11 cellular contexts compared by ENCODE assay signal in the genomic region with DNA sequence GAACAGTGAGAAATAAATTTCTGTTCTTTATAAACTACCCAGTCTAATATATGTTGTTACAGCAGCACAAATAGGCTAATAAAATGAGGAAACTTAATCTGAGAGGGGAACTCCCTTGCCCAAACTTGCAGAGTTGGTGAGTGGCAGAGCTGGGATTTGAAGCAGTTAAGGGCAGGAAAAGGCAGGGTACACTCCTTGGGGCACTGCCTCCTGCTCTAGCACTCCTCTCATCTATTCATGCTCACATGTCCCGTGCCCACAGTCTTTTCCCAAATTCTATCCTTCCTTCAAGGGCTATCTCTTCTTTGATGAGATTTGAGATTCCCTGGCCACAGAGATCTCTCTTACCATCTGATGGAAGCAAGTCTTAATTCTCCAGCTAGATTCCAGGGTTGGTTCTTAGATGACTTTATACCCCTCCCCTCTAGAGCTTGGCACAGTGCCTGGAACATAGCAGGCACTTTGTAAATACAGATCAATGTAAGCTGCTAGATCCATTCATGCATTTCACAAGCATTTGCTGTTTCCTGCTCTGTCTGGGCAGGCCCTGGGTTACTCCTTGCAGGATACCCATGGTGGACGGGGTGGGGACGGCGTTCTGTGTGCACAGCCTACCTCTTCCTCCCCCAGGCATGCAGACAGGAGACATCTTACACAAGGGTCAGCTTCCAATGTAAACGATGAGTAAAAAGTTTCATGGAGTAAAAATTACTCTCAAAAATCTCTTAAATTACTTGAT. TPM values are rescaled to one million over a fixed set of nuclear protein-coding genes. Genes with fewer than 3 reads are reported as not detected.
DNase-seq lines count a peak whose midpoint lies in the region; ATAC-seq and TF ChIP-seq lines count a peak whose summit lies in the region.
"Had no signal": no experiment of that assay in that cellular context is flagged by ENCODE, and none has a peak within 500 bp of the region (broad histone marks: within the 10 kb centered on the region; RNA-seq: fewer than 3 reads in every experiment).

No MANE protein-coding gene starts in this region.

- no peak overlapping the region for H3K4me3 ChIP-seq in BLaER1 treated with 17β-estradiol and CSF1 and Interleukin-3, amounts not matched to agents 10 nM and 100 nM
- no peak overlapping the region for H3K4me3 ChIP-seq in kidney epithelial cell (ENCODE audit: low read depth, low read length)
- H3K4me3 ChIP-seq in right cardiac atrium (ENCODE audit: low read length) = no peak overlapping the region

- H3K9me3 ChIP-seq in BLaER1 treated with 17β-estradiol and CSF1 and Interleukin-3, amounts not matched to agents 10 nM and 100 nM (replicated peaks in 1 of 11) = peaks cover 0 to 10% (median 0%) of the 10 kb centered on the region in 11 experiments; a peak in 3 of 22 replicates
- no peaks in the 10 kb centered on the region for H3K9me3 ChIP-seq in right cardiac atrium (ENCODE audit: control insufficient read depth, low read length)

- H3K36me3 ChIP-seq in BLaER1 treated with 17β-estradiol and CSF1 and Interleukin-3, amounts not matched to agents 10 nM and 100 nM = no peaks in the 10 kb centered on the region
- H3K36me3 ChIP-seq in kidney epithelial cell (ENCODE audit: control insufficient read depth, insufficient read depth, low read length) = no peaks in the 10 kb centered on the region

- no peak for TF ChIP-seq CTCF in kidney epithelial cell (IDR thresholded peaks at IDR 0.05; ENCODE audit: insufficient read depth, low read length, poor library complexity, severe bottlenecking)

- ATAC-seq in HG03095 (IDR thresholded peaks at IDR 0.05; ENCODE audit: unreplicated experiment) = no peak
- no peak for ATAC-seq in right cardiac atrium
- ATAC-seq in HG03439 (IDR thresholded peaks at IDR 0.05; ENCODE audit: unreplicated experiment) = no peak

- H3K4me2 ChIP-seq in BLaER1 treated with 17β-estradiol and CSF1 and Interleukin-3, amounts not matched to agents 10 nM and 100 nM = peak overlapping the region in 7 of 11 experiments; percentile 10 to 59 (median 28); a peak in 10 of 22 replicates

- WGBS in right cardiac atrium = 44% methylated on average over 5 of the region's 5 CpGs

- no peaks in the 10 kb centered on the region for H3K27me3 ChIP-seq in BLaER1 treated with 17β-estradiol and CSF1 and Interleukin-3, amounts not matched to agents 10 nM and 100 nM
- no peaks in the 10 kb centered on the region for H3K27me3 ChIP-seq in kidney epithelial cell (ENCODE audit: control insufficient read depth, insufficient read depth, low read length)
- H3K27me3 ChIP-seq in right cardiac atrium (ENCODE audit: control insufficient read depth, insufficient read depth) = no peaks in the 10 kb centered on the region

- H3K9ac ChIP-seq in BLaER1 treated with 17β-estradiol and CSF1 and Interleukin-3, amounts not matched to agents 10 nM and 100 nM = no peak overlapping the region

- intact Hi-C loops in right cardiac atrium (cut with DNase I) = no loop called here

- H4K20me1 ChIP-seq in BLaER1 treated with 17β-estradiol and CSF1 and Interleukin-3, amounts not matched to agents 10 nM and 100 nM = no peaks in the 10 kb centered on the region

- H3K4me1 ChIP-seq in BLaER1 treated with 17β-estradiol and CSF1 and Interleukin-3, amounts not matched to agents 10 nM and 100 nM = peaks cover 0 to 12% (median 8%) of the 10 kb centered on the region in 10 experiments; a peak in 17 of 20 replicates
- H3K4me1 ChIP-seq in right cardiac atrium (ENCODE audit: control insufficient read depth, insufficient read depth, low read length) = no peaks in the 10 kb centered on the region

- no peak overlapping the region for H3K27ac ChIP-seq in BLaER1 treated with 17β-estradiol and CSF1 and Interleukin-3, amounts not matched to agents 10 nM and 100 nM
- H3K27ac ChIP-seq in right cardiac atrium (ENCODE audit: low read length) = no peak overlapping the region

- DNase-seq in NCI-H1105 (lab: John Stamatoyannopoulos, UW) = peak; percentile 89
- DNase-seq in SK-MEL-5 (ENCODE audit: low read depth, low spot score) = peak; percentile 10
- peak; percentile 48 for DNase-seq in kidney epithelial cell (ENCODE audit: low read depth)
- DNase-seq in GM19240 (ENCODE audit: insufficient read length, low spot score) = no peak
- no peak for DNase-seq in right cardiac atrium
- DNase-seq: CD4-positive, CD25-positive, alpha-beta regulatory T cell; occipital lobe had no signal

- in situ Hi-C loops in SK-MEL-5 (cut with HindIII; ENCODE audit: low pct_unique_long_range_greater_than_20kb, low sequenced_read_pairs) = no loop called here

RNA-seq across cellular contexts. Expression of a gene that starts 39.2 kb away (rescaled TPM):
- not detected in 2 replicates for total RNA-seq in SK-MEL-5 (2014; rRNA removed; shearing (Covaris generic))
- not detected in 2 replicates for polyA plus RNA-seq in SK-MEL-5 (2015; cell fraction: cytosol; rRNA removed)
- 1.3 TPM in 1 of 2 replicates, not detected in the other for polyA plus RNA-seq in SK-MEL-5 (2015; cell fraction: nucleus; rRNA removed)
- total RNA-seq in kidney epithelial cell (not detected in 2 replicates), right cardiac atrium (not detected)
- polyA plus RNA-seq in right cardiac atrium = not detected
- total RNA-seq: CD4-positive, CD25-positive, alpha-beta regulatory T cell had no signal
- polyA plus RNA-seq: CD4-positive, CD25-positive, alpha-beta regulatory T cell had no signal

RNA-seq across cellular contexts. Expression of a gene that starts 49.1 kb away (rescaled TPM):
- total RNA-seq in SK-MEL-5 (2014; rRNA removed; shearing (Covaris generic)) = 130 and 133 TPM in 2 replicates
- polyA plus RNA-seq in SK-MEL-5 (2015; cell fraction: cytosol; rRNA removed) = 56.7 and 66.2 TPM in 2 replicates
- polyA plus RNA-seq in SK-MEL-5 (2015; cell fraction: nucleus; rRNA removed) = 255 and 272 TPM in 2 replicates
- total RNA-seq in kidney epithelial cell (29.1 and 36.2 TPM in 2 replicates), right cardiac atrium (10 to 100 TPM; 69.6 to 79.3 (median 75.8) TPM)
- 29.3 TPM for polyA plus RNA-seq in right cardiac atrium

RNA-seq across cellular contexts. Expression of a gene that starts 52.3 kb away (rescaled TPM):
- 0.13 and 1.5 TPM in 2 replicates for total RNA-seq in SK-MEL-5 (2014; rRNA removed; shearing (Covaris generic))
- polyA plus RNA-seq in SK-MEL-5 (2015; cell fraction: cytosol; rRNA removed) = 0.56 and 1.2 TPM in 2 replicates
- 0.50 and 4.4 TPM in 2 replicates for polyA plus RNA-seq in SK-MEL-5 (2015; cell fraction: nucleus; rRNA removed)
- not detected in 2 replicates for total RNA-seq in kidney epithelial cell
- total RNA-seq in right cardiac atrium = under 1 TPM in 2 of 4 donors, not detected in 2; 0.09 to 0.25 TPM
- polyA plus RNA-seq in right cardiac atrium = 0.09 TPM
- total RNA-seq: CD4-positive, CD25-positive, alpha-beta regulatory T cell; RPMI7951 had no signal

Comparison
In these comparisons a context has a peak if more than half of its experiments do, and no peak if none do; other contexts are left out.
1. DNase-seq: peak in NCI-H1105 (single experiment), SK-MEL-5 (single experiment) and kidney epithelial cell (single experiment); none in GM19240 (single experiment) and right cardiac atrium (0 of 3).